ENCODE assay signal across 8 cellular contexts in the genomic region with DNA sequence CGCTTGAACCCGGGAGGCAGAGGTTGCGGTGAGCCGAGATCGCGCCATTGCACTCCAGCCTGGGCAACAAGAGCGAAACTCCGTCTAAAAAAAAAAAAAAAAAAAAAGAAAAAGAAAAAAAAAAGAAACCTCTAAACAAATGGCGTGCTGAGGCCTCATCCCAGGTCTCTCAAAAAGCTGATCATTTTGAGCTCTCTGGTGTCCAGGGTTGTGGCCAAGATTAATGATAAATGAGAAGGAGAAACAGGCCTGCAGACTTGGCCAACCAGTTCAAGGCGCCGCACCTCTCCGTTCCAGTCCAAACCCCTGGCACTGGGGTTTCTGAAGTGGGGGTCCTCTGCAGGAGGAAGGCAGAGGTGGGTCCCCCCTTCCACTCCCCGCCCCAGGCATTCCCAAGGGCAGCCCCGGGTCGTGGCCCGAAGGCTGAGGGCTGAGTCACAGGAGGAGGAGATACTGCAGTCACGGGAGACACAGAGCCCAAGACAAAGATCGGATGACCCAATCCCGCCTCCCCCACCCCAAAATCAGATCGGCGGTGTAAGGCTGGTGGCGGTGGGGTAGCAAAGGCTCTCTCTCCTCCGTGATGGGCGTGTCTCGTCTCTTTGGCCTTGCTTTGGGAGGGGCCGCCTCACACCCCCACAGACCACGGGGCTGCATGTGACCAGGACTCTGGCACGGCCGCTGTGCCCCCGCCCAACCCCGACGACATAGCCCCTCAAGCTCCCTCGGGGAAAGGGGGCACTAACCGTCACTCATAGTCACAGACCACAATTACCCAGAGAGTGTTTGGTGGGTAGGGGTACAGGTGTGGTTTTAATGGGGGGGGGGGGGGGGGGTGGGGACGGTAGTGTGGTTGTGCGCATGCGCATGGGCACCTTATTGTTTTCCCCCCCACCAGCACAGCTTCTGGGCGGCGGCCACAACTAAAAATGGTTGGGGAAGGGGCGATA. TPM values are rescaled to one million over a fixed set of nuclear protein-coding genes. Genes with fewer than 3 reads are reported as not detected.
DNase-seq lines count a peak whose midpoint lies in the region; ATAC-seq and TF ChIP-seq lines count a peak whose summit lies in the region.

No MANE protein-coding gene starts in this region.

- peak in 7 of 10 experiments; percentile 20 to 55 (median 33) for DNase-seq in CD4-positive, alpha-beta T cell
- DNase-seq in HEK293T (ENCODE audit: extremely low spot score) (peak; percentile 62), RKO (ENCODE audit: low spot score) (peak; percentile 83), brain pericyte (ENCODE audit: low read depth, low spot score) (peak; percentile 29), iPS DF 6.9 (ENCODE audit: low read depth, low spot score) (no peak), retinal pigment epithelial cell (ENCODE audit: low read depth) (no peak)

- no peak overlapping the region for H3K27ac ChIP-seq in CD4-positive, alpha-beta T cell (ENCODE audit: low read depth, low read length)
- H3K27ac ChIP-seq in iPS DF 6.9 (ENCODE audit: low read length) = no peak overlapping the region

- peaks cover 15% of the 10 kb centered on the region for H3K36me3 ChIP-seq in iPS DF 6.9 (ENCODE audit: control insufficient read depth, insufficient read depth, low read length)

- H3K36me3 Mint-ChIP-seq in CD4-positive, alpha-beta T cell (ENCODE audit: low read depth) = peaks cover 6% of the 10 kb centered on the region

- POLR2A ChIA-PET in CD4-positive, alpha-beta T cell (lab: Charles Lee) = interaction anchor here (1.1 to 4.1 kb wide), 7 partner anchors 15 to 347 kb away, joined by 4 to 24 read pairs (median 9); partner anchors contain the start of genes IFI35, RPL27 and TMEM106A
- POLR2A ChIA-PET in HEK293T (lab: Yijun Ruan, JAX) = interaction anchor here (0.6 to 3.1 kb wide), 8 partner anchors 8 to 347 kb away, joined by 3 to 33 read pairs (median 5); partner anchors contain the start of genes BRCA1 and RPL27

- no peaks in the 10 kb centered on the region for H3K27me3 ChIP-seq in CD4-positive, alpha-beta T cell (ENCODE audit: control insufficient read depth, insufficient read depth, low read length)
- H3K27me3 ChIP-seq in iPS DF 6.9 (ENCODE audit: control insufficient read depth, insufficient read depth, low read length) = no peaks in the 10 kb centered on the region

- no peaks in the 10 kb centered on the region for H3K9me3 Mint-ChIP-seq in CD4-positive, alpha-beta T cell

- H3K4me3 ChIP-seq in iPS DF 6.9 (ENCODE audit: low read length) (peak overlapping the region; percentile 60), retinal pigment epithelial cell (ENCODE audit: low read length) (peak overlapping the region; percentile 74)

- no peak for ATAC-seq in CD4-positive, alpha-beta T cell (ENCODE audit: poor library complexity)
- ATAC-seq in GM21381 (IDR thresholded peaks at IDR 0.05; ENCODE audit: unreplicated experiment) = no peak
- ATAC-seq in HG03045 (IDR thresholded peaks at IDR 0.05; ENCODE audit: unreplicated experiment) = no peak

- peak overlapping the region; percentile 70 for H3K27ac Mint-ChIP-seq in CD4-positive, alpha-beta T cell

- no peaks in the 10 kb centered on the region for H3K9me3 ChIP-seq in CD4-positive, alpha-beta T cell (ENCODE audit: control insufficient read depth, low read length)
- H3K9me3 ChIP-seq in iPS DF 6.9 (ENCODE audit: control insufficient read depth, insufficient read depth, low read length) = no peaks in the 10 kb centered on the region

- intact Hi-C loops in CD4-positive, alpha-beta T cell (cut with DNase I, micrococcal nuclease) = loop anchor here (2.0 to 10.0 kb wide), 5 partner anchors 14 to 366 kb away; partner anchors contain the start of genes IFI35 (in 2 of the 2), BRCA1 (in 1 of the 2) and TMEM106A (in 1 of the 2)

- no CpG with 5 or more reads among the region's 40 CpGs for whole genome bisulfite sequencing in iPS DF 6.9 (ENCODE audit: insufficient coverage, insufficient read length)

- peak overlapping the region; percentile 93 for H3K4me3 Mint-ChIP-seq in CD4-positive, alpha-beta T cell

- peaks cover 50% of the 10 kb centered on the region for H3K4me1 Mint-ChIP-seq in CD4-positive, alpha-beta T cell (ENCODE audit: low read depth)

- no peaks in the 10 kb centered on the region for H3K27me3 Mint-ChIP-seq in CD4-positive, alpha-beta T cell

- CTCF ChIA-PET in CD4-positive, alpha-beta T cell (lab: Charles Lee) = interaction anchor here (1.4 kb wide), 1 partner anchor 23 kb away, joined by 4 read pairs; the partner anchor contains the start of gene RPL27
- CTCF ChIA-PET in HEK293T (lab: Yijun Ruan, JAX) = interaction anchor here (0.7 kb wide), 1 partner anchor 23 kb away, joined by 4 read pairs; no protein-coding TSS in a partner anchor

- H3K4me1 ChIP-seq in iPS DF 6.9 (ENCODE audit: control insufficient read depth, insufficient read depth, low read length) = peaks cover 2% of the 10 kb centered on the region; the same call in 1 of the 2 replicates

- no peak for TF ChIP-seq CTCF in CD4-positive, alpha-beta T cell (IDR thresholded peaks at IDR 0.05)
- no peak for TF ChIP-seq CTCF in retinal pigment epithelial cell (conservative IDR thresholded peaks at IDR 0.05; ENCODE audit: low read depth, low read length)

TF ChIP-seq in HEK293T, 16 proteins besides CTCF, POLR2A, EP300 and RAD21:
- TF ChIP-seq HDGF (IDR thresholded peaks at IDR 0.05; ENCODE audit: borderline replicate concordance) = no peak
- TF ChIP-seq L3MBTL2 (conservative IDR thresholded peaks at IDR 0.05) = peak; percentile 75
- TF ChIP-seq SP1 (IDR thresholded peaks at IDR 0.05) = no peak
- no peak for TF ChIP-seq LEF1 (IDR thresholded peaks at IDR 0.05; ENCODE audit: borderline replicate concordance)
TF ChIP-seq in HEK293T: peak in this region for 1.

RNA-seq across cellular contexts. Expression of gene VAT1, which starts 1.1 kb away (rescaled TPM):
- total RNA-seq in CD4-positive, alpha-beta T cell = 10 to 100 TPM; 27.5 to 27.6 TPM

RNA-seq across cellular contexts. Expression of gene RND2, which starts 4.0 kb away (rescaled TPM):
- under 1 TPM; 0.27 to 0.28 TPM for total RNA-seq in CD4-positive, alpha-beta T cell

RNA-seq across cellular contexts. Expression of gene IFI35, which starts 14.5 kb away (rescaled TPM):
- 10 to 100 TPM; 23.0 to 24.7 TPM for total RNA-seq in CD4-positive, alpha-beta T cell

RNA-seq across cellular contexts. Expression of gene RPL27, which starts 22.8 kb away (rescaled TPM):
- 1,000 to 10,000 TPM; 1,923 to 1,951 TPM for total RNA-seq in CD4-positive, alpha-beta T cell

RNA-seq across cellular contexts. Expression of gene RUNDC1, which starts 40.7 kb away (rescaled TPM):
- total RNA-seq in CD4-positive, alpha-beta T cell = 10 to 100 TPM; 11.6 to 11.7 TPM

Comparison
In these comparisons a context has a peak if more than half of its experiments do, and no peak if none do; other contexts are left out.
1. DNase-seq: peak in CD4-positive, alpha-beta T cell (7 of 10), HEK293T (single experiment), RKO (single experiment) and brain pericyte (single experiment); none in iPS DF 6.9 (single experiment) and retinal pigment epithelial cell (single experiment).